ENCODE assay signal across 20 cellular contexts in genomic region chr1:76543495-76543894, GRCh38.
"Had no signal": no experiment of that assay in that cellular context is flagged by ENCODE, and none has a peak within 500 bp of the region (broad histone marks: within the 10 kb centered on the region; RNA-seq: fewer than 3 reads in every experiment).

No MANE protein-coding gene starts in this region.

- H3K36me3 Mint-ChIP-seq: immature natural killer cell had no signal

- DNase-seq: colonic mucosa; cortex of kidney; effector memory CD4-positive, alpha-beta T cell; foreskin keratinocyte; gastrocnemius medialis; glutamatergic neuron; heart left ventricle; hypothalamus; immature natural killer cell; left cardiac atrium; left lung; left ventricle myocardium superior; lower lobe of right lung; mesenchymal stem cell; mucosa of descending colon had no signal

- H3K27me3 Mint-ChIP-seq: dendritic cell treated with granulocyte-macrophage colony-stimulating factor and Interleukin-4, amounts not matched to agents 40 ng/mL and 50 ng/mL, for 4 days had no signal

- FAIRE-seq: endothelial cell of umbilical vein, islet of Langerhans, keratinocyte had no signal

- H3K9me3 Mint-ChIP-seq: dendritic cell treated with granulocyte-macrophage colony-stimulating factor and Interleukin-4, amounts not matched to agents 40 ng/mL and 50 ng/mL, for 4 days had no signal

- H3K4me1 Mint-ChIP-seq: immature natural killer cell had no signal

- H3K27ac Mint-ChIP-seq: dendritic cell treated with granulocyte-macrophage colony-stimulating factor and Interleukin-4, amounts not matched to agents 40 ng/mL and 50 ng/mL, for 4 days; immature natural killer cell; mesothelial cell of epicardium had no signal

- H3K4me3 Mint-ChIP-seq: dendritic cell treated with granulocyte-macrophage colony-stimulating factor and Interleukin-4, amounts not matched to agents 40 ng/mL and 50 ng/mL, for 4 days; immature natural killer cell; mesothelial cell of epicardium had no signal
